8 cellular contexts compared by ENCODE assay signal in genomic region chr2:97645700-97646629, GRCh38. TPM values are rescaled to one million over a fixed set of nuclear protein-coding genes. Genes with fewer than 3 reads are reported as not detected.
DNase-seq lines count a peak whose midpoint lies in the region; ATAC-seq, FAIRE-seq and TF ChIP-seq lines count a peak whose summit lies in the region.

A gene with protein sequence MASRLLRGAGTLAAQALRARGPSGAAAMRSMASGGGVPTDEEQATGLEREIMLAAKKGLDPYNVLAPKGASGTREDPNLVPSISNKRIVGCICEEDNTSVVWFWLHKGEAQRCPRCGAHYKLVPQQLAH (plus strand): TSS chr2:97646062. CDS start chr2:97646087, 25 bp downstream.

- H3K36me3 ChIP-seq in HUES64 (ENCODE audit: insufficient read depth, low read length) (peaks cover 31% of the 10 kb centered on the region), OCI-LY1 (ENCODE audit: insufficient read depth, low read length) (peaks cover 44% of the 10 kb centered on the region)

- H3K4me3 Mint-ChIP-seq in Calu3 (ENCODE audit: low read depth, unreplicated experiment) (peak within 1 kb of the TSS; percentile 98), mesothelial cell of epicardium (peak within 1 kb of the TSS; percentile 94)

- DNase-seq in Calu3 (peak; percentile 98), mesothelial cell of epicardium (ENCODE audit: low spot score in 2 of 2, unreplicated experiment in 2 of 2) (peak; percentile 97 to 99)
- peak; percentile 98 for DNase-seq in activated CD8-positive, alpha-beta memory T cell treated with anti-CD3 and anti-CD28 coated beads, Interleukin-2, amount 50 U/mL, for 4 hours
- peak; percentile 99 for DNase-seq in stimulated activated CD8-positive, alpha-beta memory T cell treated with anti-CD3 and anti-CD28 coated beads, Interleukin-15, amount 100 ng/mL, for 48 hours (ENCODE audit: low read depth in 2 of 2)

- H3K4me3 ChIP-seq in HUES64 (ENCODE audit: low read length): peak within 1 kb of the TSS; percentile 85
- H3K4me3 ChIP-seq in OCI-LY1 (ENCODE audit: low read depth, low read length, poor library complexity, severe bottlenecking): peak within 1 kb of the TSS; percentile 96

- no peaks in the 10 kb centered on the region for H3F3A ChIP-seq in OCI-LY1 (ENCODE audit: insufficient read depth, low read length)

- intact Hi-C loops in Calu3 (cut with micrococcal nuclease; ENCODE audit: unreplicated experiment): no loop called here

- H3K9me3 ChIP-seq in HUES64 (ENCODE audit: insufficient read depth, low read depth, low read length): no peaks in the 10 kb centered on the region
- H3K9me3 ChIP-seq in OCI-LY1 (ENCODE audit: low read length): no peaks in the 10 kb centered on the region

- peak within 1 kb of the TSS; percentile 85 for H3K9ac ChIP-seq in HUES64 (ENCODE audit: low read depth, low read length)
- peak within 1 kb of the TSS; percentile 95 for H3K9ac ChIP-seq in OCI-LY1 (ENCODE audit: low read length)

- H3K4me1 Mint-ChIP-seq in Calu3 (ENCODE audit: low read depth, unreplicated experiment): peaks cover 17% of the 10 kb centered on the region
- H3K4me1 Mint-ChIP-seq in mesothelial cell of epicardium: peaks cover 14% of the 10 kb centered on the region

- H3K9me2 ChIP-seq in OCI-LY1 (ENCODE audit: low read depth, low read length): no peaks in the 10 kb centered on the region

- H3K9me3 Mint-ChIP-seq in Calu3 (ENCODE audit: low read depth, unreplicated experiment): no peaks in the 10 kb centered on the region
- no peaks in the 10 kb centered on the region for H3K9me3 Mint-ChIP-seq in mesothelial cell of epicardium

- peak within 1 kb of the TSS; percentile 83 for H3K4me2 ChIP-seq in OCI-LY1 (ENCODE audit: low read length)

- 2% methylated on average over 63 of the region's 63 CpGs for WGBS in HUES64

- no peaks in the 10 kb centered on the region for H3K27me3 Mint-ChIP-seq in Calu3 (ENCODE audit: unreplicated experiment)
- no peaks in the 10 kb centered on the region for H3K27me3 Mint-ChIP-seq in mesothelial cell of epicardium (ENCODE audit: low read depth)

- TF ChIP-seq CTCF in Calu3 (IDR thresholded peaks at IDR 0.05; ENCODE audit: unreplicated experiment) (no peak), OCI-LY1 (IDR thresholded peaks at IDR 0.05; ENCODE audit: low read length) (no peak), mesothelial cell of epicardium (IDR thresholded peaks at IDR 0.05; ENCODE audit: unreplicated experiment) (no peak)

- peak; percentile 81 for FAIRE-seq in endometrium (lab: Jason Lieb, UNC)

- peaks cover 50% of the 10 kb centered on the region for H3K36me3 Mint-ChIP-seq in Calu3 (ENCODE audit: insufficient read depth, unreplicated experiment)
- peaks cover 15% of the 10 kb centered on the region for H3K36me3 Mint-ChIP-seq in mesothelial cell of epicardium

- no peaks in the 10 kb centered on the region for H3K27me3 ChIP-seq in HUES64 (ENCODE audit: insufficient read depth, low read length)
- H3K27me3 ChIP-seq in OCI-LY1 (ENCODE audit: insufficient read depth, low read length): no peaks in the 10 kb centered on the region

- CTCF ChIA-PET in Calu3 (lab: Charles Lee): interaction anchor here (1.0 to 1.5 kb wide), 3 partner anchors 17 to 54 kb away, joined by 4 to 9 read pairs (median 7); partner anchors contain the start of gene ACTR1B

- peaks cover 8% of the 10 kb centered on the region; the same call in 1 of the 2 replicates for H3K4me1 ChIP-seq in HUES64 (ENCODE audit: insufficient read depth, low read length)
- H3K4me1 ChIP-seq in OCI-LY1 (ENCODE audit: insufficient read depth, low read length, severe bottlenecking): peaks cover 16% of the 10 kb centered on the region

- BruUV-seq in Calu3 (replicated peaks; lab: Mats Ljungman, UMichigan): no TSS peak

- H2AFZ ChIP-seq in OCI-LY1 (ENCODE audit: low read length): peak within 1 kb of the TSS; percentile 50

- no peaks in the 10 kb centered on the region for H4K20me1 ChIP-seq in OCI-LY1 (ENCODE audit: insufficient read depth, low read length)

- ATAC-seq in GM21447 (IDR thresholded peaks at IDR 0.05; ENCODE audit: unreplicated experiment): peak; percentile 95

- no peaks in the 10 kb centered on the region for H3K79me2 ChIP-seq in OCI-LY1 (ENCODE audit: insufficient read depth, low read length)

- H3K27ac ChIP-seq in HUES64 (ENCODE audit: low read depth, low read length) (peak within 1 kb of the TSS; percentile 85), OCI-LY1 (ENCODE audit: low read depth, low read length, poor library complexity, severe bottlenecking) (peak within 1 kb of the TSS; percentile 32)

- H3K27ac Mint-ChIP-seq in Calu3 (ENCODE audit: unreplicated experiment) (peak within 1 kb of the TSS; percentile 94), mesothelial cell of epicardium (peak within 1 kb of the TSS; percentile 99)

RNA-seq across cellular contexts. Expression of the gene that starts here (rescaled TPM):
- 196 and 198 TPM in 2 replicates for total RNA-seq in Calu3 (2022)
- 251 TPM for polyA plus RNA-seq in HUES64 (2013, experiment 1 of 2)
- 255 TPM for polyA plus RNA-seq in HUES64 (2013, experiment 2 of 2)
- 144 to 158 TPM (median 151 TPM) in 3 replicates for total RNA-seq in mesothelial cell of epicardium

Comparison
In these comparisons a context has a peak if more than half of its experiments do, and no peak if none do; other contexts are left out.
1. Peak in every context shown above with its lines: DNase-seq, ATAC-seq, H3K4me3 ChIP-seq and H3K27ac ChIP-seq.